Comparison of ENCODE assay signal across 10 cellular contexts in the genomic region with DNA sequence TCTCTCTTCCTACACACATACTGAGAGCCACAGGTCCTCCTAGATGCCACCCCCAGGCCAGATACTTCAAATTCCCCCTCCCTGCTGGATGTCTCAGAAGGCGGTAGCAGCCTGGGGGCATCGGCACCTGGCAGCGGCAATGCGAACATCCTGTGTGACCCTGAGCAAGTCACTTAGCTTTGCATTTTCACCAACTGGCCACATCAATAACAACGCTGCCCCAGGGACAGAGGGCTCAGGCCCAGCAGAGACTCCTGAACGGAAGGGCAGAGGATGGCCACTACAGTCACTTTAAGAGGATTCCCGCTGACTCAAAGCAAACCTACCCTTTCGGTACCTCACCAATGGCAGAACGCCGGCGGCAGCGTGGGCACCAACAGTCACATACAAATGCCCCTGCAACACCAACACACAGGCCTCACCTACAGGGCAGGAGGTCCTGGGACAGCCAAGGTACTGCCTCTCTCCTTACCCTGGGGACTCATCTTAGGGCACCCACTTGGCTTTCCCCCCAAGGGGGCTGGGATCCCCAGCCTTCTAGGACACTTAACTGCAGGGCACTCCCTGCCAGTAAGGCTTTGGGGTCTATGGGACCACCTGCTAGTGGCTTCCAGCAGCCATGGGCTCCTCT. TPM values are rescaled to one million over a fixed set of nuclear protein-coding genes. Genes with fewer than 3 reads are reported as not detected.
A peak's percentile ranks its signal among the peaks of the same experiment; 100 is the strongest.
DNase-seq lines count a peak whose midpoint lies in the region; ATAC-seq, FAIRE-seq and TF ChIP-seq lines count a peak whose summit lies in the region.
"Had no signal": no experiment of that assay in that cellular context is flagged by ENCODE, and none has a peak within 500 bp of the region (broad histone marks: within the 10 kb centered on the region; RNA-seq: fewer than 3 reads in every experiment).

No MANE protein-coding gene starts in this region.

- TF ChIP-seq CTCF in kidney (IDR thresholded peaks at IDR 0.05; ENCODE audit: borderline replicate concordance, extremely low read depth, insufficient read depth) (no peak), GM13977 (IDR thresholded peaks at IDR 0.05; ENCODE audit: extremely low read depth, insufficient read depth, missing control alignments) (no peak)

- no peak for FAIRE-seq in kidney (lab: Jason Lieb, UNC)

- peaks cover 6% of the 10 kb centered on the region for H3K4me1 Mint-ChIP-seq in activated T-helper 17 cell treated with anti-CD3 and anti-CD28 coated beads, Interleukin-2, amount 50 U/mL, for 72 hours

- no peak overlapping the region for H3K9ac ChIP-seq in kidney (ENCODE audit: low read length in 2 of 2)

- no peaks in the 10 kb centered on the region for H3K9me3 Mint-ChIP-seq in activated T-helper 17 cell treated with anti-CD3 and anti-CD28 coated beads, Interleukin-2, amount 50 U/mL, for 72 hours
- H3K9me3 Mint-ChIP-seq: T-helper 2 cell treated with Interferon-gamma antibody and Interleukin-4, amounts not matched to agents 5 μg/mL and 100 μg/mL, for 36 hours had no signal

- H3K4me1 ChIP-seq in HAP-1 = peaks cover 7% of the 10 kb centered on the region
- H3K4me1 ChIP-seq in kidney (ENCODE audit: control insufficient read depth in 1 of 2, insufficient read depth in 1 of 2, low read depth in 1 of 2, low read length in 2 of 2) = peaks cover 3 to 9% of the 10 kb centered on the region in 2 donors

- in situ Hi-C loops in HAP-1 (cut with MboI; ENCODE audit: low sequenced_read_pairs) = no loop called here
- in situ Hi-C loops in GM13977 (cut with MboI; ENCODE audit: low pct_unique_long_range_greater_than_20kb, low sequenced_read_pairs, unreplicated experiment) = no loop called here

- H3K27ac ChIP-seq in kidney (ENCODE audit: low read depth in 2 of 2, low read length in 2 of 2) = no peak overlapping the region
- H3K27ac ChIP-seq in skin epidermis = peak overlapping the region in 3 of 21 experiments; percentile 27 to 46 (median 45)

- H3K4me3 ChIP-seq in HAP-1 = peak overlapping the region; percentile 35
- no peak overlapping the region for H3K4me3 ChIP-seq in kidney (ENCODE audit: low read length in 2 of 2)
- H3K4me3 ChIP-seq in skin epidermis = peak overlapping the region; percentile 28 to 53 (median 38)

- no peaks in the 10 kb centered on the region for H3K36me3 Mint-ChIP-seq in activated T-helper 17 cell treated with anti-CD3 and anti-CD28 coated beads, Interleukin-2, amount 50 U/mL, for 72 hours (ENCODE audit: low read depth)

- DNase-seq in HAP-1 (ENCODE audit: low spot score in 2 of 2) (no peak), kidney (peak; percentile 46), NCI-H187 (lab: John Stamatoyannopoulos, UW) (no peak), GM13977 (ENCODE audit: low spot score) (no peak)
- no peak for DNase-seq in stimulated activated CD4-positive, alpha-beta T cell treated with anti-CD3 and anti-CD28 coated beads, Interleukin-15, amount 100 ng/mL, for 24 hours
- DNase-seq: NCI-H1436 treated with DMSO at 0.1 percent for 48 hours had no signal

- 0 out of 2 replicates have a peak, but pooled peaks cover 5% of the 10 kb centered on the region for H3K27me3 ChIP-seq in HAP-1 (ENCODE audit: low read depth)

- H3K9me3 ChIP-seq in HAP-1 = no peaks in the 10 kb centered on the region
- no peaks in the 10 kb centered on the region for H3K9me3 ChIP-seq in kidney (ENCODE audit: control insufficient read depth in 1 of 2, low read length in 2 of 2)

- H3K36me3 ChIP-seq in HAP-1 (replicated peaks) (no peaks in the 10 kb centered on the region), kidney (ENCODE audit: control insufficient read depth in 1 of 2, insufficient read depth in 2 of 2, low read length in 2 of 2) (no peaks in the 10 kb centered on the region)

- no peak overlapping the region for H3K27ac Mint-ChIP-seq in activated T-helper 17 cell treated with anti-CD3 and anti-CD28 coated beads, Interleukin-2, amount 50 U/mL, for 72 hours
- H3K27ac Mint-ChIP-seq: T-helper 2 cell treated with Interferon-gamma antibody and Interleukin-4, amounts not matched to agents 5 μg/mL and 100 μg/mL, for 36 hours had no signal

- H3K27me3 Mint-ChIP-seq in activated T-helper 17 cell treated with anti-CD3 and anti-CD28 coated beads, Interleukin-2, amount 50 U/mL, for 72 hours = peaks cover 45% of the 10 kb centered on the region

- peak overlapping the region; percentile 63 for H3K4me3 Mint-ChIP-seq in activated T-helper 17 cell treated with anti-CD3 and anti-CD28 coated beads, Interleukin-2, amount 50 U/mL, for 72 hours

- intact Hi-C loops in kidney (cut with DNase I) = no loop called here

- no peak for ATAC-seq in activated T-helper 17 cell treated with anti-CD3 and anti-CD28 coated beads, Interleukin-2, amount 50 U/mL, for 72 hours (replicated peaks)

RNA-seq across cellular contexts. Expression of a gene that starts 1.6 kb away (rescaled TPM):
- total RNA-seq in activated T-helper 17 cell treated with anti-CD3 and anti-CD28 coated beads, Interleukin-2, amount 50 U/mL, for 72 hours = not detected
- not detected for total RNA-seq in kidney
- polyA plus RNA-seq in kidney (ENCODE audit: insufficient read depth, low read depth, low replicate concordance) = 0.95 TPM
- total RNA-seq: mucosa of gallbladder had no signal

Comparison
In these comparisons a context has a peak if more than half of its experiments do, and no peak if none do; other contexts are left out.
1. H3K4me3 ChIP-seq: peak in HAP-1 (single experiment) and skin epidermis (7 of 7); none in kidney (0 of 2).